Comparison of ENCODE assay signal across 28 cellular contexts in genomic region chr13:67078062-67078461, GRCh38.
"Had no signal": no experiment of that assay in that cellular context is flagged by ENCODE, and none has a peak within 500 bp of the region (broad histone marks: within the 10 kb centered on the region; RNA-seq: fewer than 3 reads in every experiment).

No MANE protein-coding gene starts in this region.

- H3K4me3 ChIP-seq: body of pancreas, colonic mucosa, heart left ventricle had no signal

- ATAC-seq: activated CD4-positive, alpha-beta T cell treated with anti-CD3 and anti-CD28 coated beads for 36 hours; activated T-cell treated with anti-CD3 and anti-CD28 coated beads, Interleukin-2, amount 50 U/mL, for 72 hours; body of pancreas; esophagus mucosa; heart left ventricle; T-helper 17 cell had no signal

- H3K36me3 ChIP-seq: colonic mucosa, heart left ventricle, WERI-Rb-1 had no signal

- H3K9me3 ChIP-seq: body of pancreas, colonic mucosa, heart left ventricle had no signal

- H3K36me3 Mint-ChIP-seq: activated naive CD8-positive, alpha-beta T cell had no signal

- H3K4me3 Mint-ChIP-seq: activated CD4-positive, alpha-beta memory T cell treated with anti-CD3 and anti-CD28 coated beads, Interleukin-2, amount 10 ng/mL, durations not matched to agents 7 days and 5 days; activated CD4-positive, alpha-beta T cell treated with anti-CD3 and anti-CD28 coated beads for 36 hours; activated CD4-positive, alpha-beta T cell treated with anti-CD3 and anti-CD28 coated beads, Interleukin-2, amount 10 ng/mL, durations not matched to agents 24 days and 14 days; activated naive CD8-positive, alpha-beta T cell; activated T-cell treated with anti-CD3 and anti-CD28 coated beads, Interleukin-2, amount 50 U/mL, for 24 hours; activated T-cell treated with anti-CD3 and anti-CD28 coated beads, Interleukin-2, amount 50 U/mL, for 72 hours; T-helper 17 cell; T-helper 2 cell treated with Interferon-gamma antibody and Interleukin-4, amounts not matched to agents 5 μg/mL and 100 μg/mL, for 36 hours had no signal

- H3K4me1 ChIP-seq: body of pancreas, colonic mucosa had no signal

- H3K27me3 ChIP-seq: body of pancreas, colonic mucosa, heart left ventricle had no signal

- H3K9me3 Mint-ChIP-seq: activated CD4-positive, alpha-beta memory T cell treated with anti-CD3 and anti-CD28 coated beads, Interleukin-2, amount 10 ng/mL, durations not matched to agents 7 days and 5 days; activated CD4-positive, alpha-beta T cell treated with anti-CD3 and anti-CD28 coated beads, Interleukin-2, amount 10 ng/mL, durations not matched to agents 24 days and 14 days; activated T-cell treated with anti-CD3 and anti-CD28 coated beads, Interleukin-2, amount 50 U/mL, for 24 hours; T-helper 2 cell treated with Interferon-gamma antibody and Interleukin-4, amounts not matched to agents 5 μg/mL and 100 μg/mL, for 36 hours had no signal

- H3K4me1 Mint-ChIP-seq: activated CD4-positive, alpha-beta memory T cell treated with anti-CD3 and anti-CD28 coated beads, Interleukin-2, amount 10 ng/mL, durations not matched to agents 7 days and 5 days; activated CD4-positive, alpha-beta T cell treated with anti-CD3 and anti-CD28 coated beads for 36 hours; activated CD4-positive, alpha-beta T cell treated with anti-CD3 and anti-CD28 coated beads, Interleukin-2, amount 10 ng/mL, durations not matched to agents 24 days and 14 days; T-helper 17 cell had no signal

- H3K27ac ChIP-seq: body of pancreas, colonic mucosa, heart left ventricle, WERI-Rb-1 had no signal

- H3K27me3 Mint-ChIP-seq: activated CD4-positive, alpha-beta memory T cell treated with anti-CD3 and anti-CD28 coated beads, Interleukin-2, amount 10 ng/mL, durations not matched to agents 7 days and 5 days; activated CD4-positive, alpha-beta T cell treated with anti-CD3 and anti-CD28 coated beads for 36 hours; activated CD4-positive, alpha-beta T cell treated with anti-CD3 and anti-CD28 coated beads, Interleukin-2, amount 10 ng/mL, durations not matched to agents 24 days and 14 days; activated naive CD8-positive, alpha-beta T cell; activated T-cell treated with anti-CD3 and anti-CD28 coated beads, Interleukin-2, amount 50 U/mL, for 24 hours; T-helper 17 cell had no signal

- DNase-seq: activated CD4-positive, alpha-beta memory T cell treated with anti-CD3 and anti-CD28 coated beads, Interleukin-2, amount 10 ng/mL, durations not matched to agents 7 days and 5 days; activated CD4-positive, alpha-beta T cell treated with anti-CD3 and anti-CD28 coated beads for 36 hours; activated CD4-positive, alpha-beta T cell treated with anti-CD3 and anti-CD28 coated beads, Interleukin-2, amount 10 ng/mL, durations not matched to agents 24 days and 14 days; activated CD4-positive, CD25-positive, alpha-beta regulatory T cell; activated CD4-positive, CD25-positive, alpha-beta regulatory T cell treated with anti-CD3 and anti-CD28 coated beads, Interleukin-2, amount 50 U/mL, for 72 hours; activated CD8-positive, alpha-beta memory T cell treated with anti-CD3 and anti-CD28 coated beads, Interleukin-2, amount 50 U/mL, for 48 hours; activated gamma-delta T cell treated with Interleukin-2 at 50 U/mL for 16 hours; activated naive CD4-positive, alpha-beta T cell treated with anti-CD3 and anti-CD28 coated beads, Interleukin-2, amount 50 U/mL, for 16 hours; activated naive CD4-positive, alpha-beta T cell treated with Interleukin-2 at 50 U/mL for 16 hours; activated T-cell treated with anti-CD3 and anti-CD28 coated beads for 4 hours; activated T-cell treated with anti-CD3 and anti-CD28 coated beads, Interleukin-2, amount 50 U/mL, for 24 hours; activated T-cell treated with anti-CD3 and anti-CD28 coated beads, Interleukin-2, amount 50 U/mL, for 72 hours; amniotic stem cell; anterior cingulate cortex; body of pancreas; central memory CD4-positive, alpha-beta T cell; cerebellar nuclear complex; colonic mucosa; effector CD8-positive, alpha-beta T cell; foreskin fibroblast; heart left ventricle; T-helper 1 cell; T-helper 17 cell; T1000; WERI-Rb-1 had no signal

- H3K27ac Mint-ChIP-seq: activated CD4-positive, alpha-beta memory T cell treated with anti-CD3 and anti-CD28 coated beads, Interleukin-2, amount 10 ng/mL, durations not matched to agents 7 days and 5 days; activated CD4-positive, alpha-beta T cell treated with anti-CD3 and anti-CD28 coated beads for 36 hours; activated CD4-positive, alpha-beta T cell treated with anti-CD3 and anti-CD28 coated beads, Interleukin-2, amount 10 ng/mL, durations not matched to agents 24 days and 14 days; activated naive CD8-positive, alpha-beta T cell; activated T-cell treated with anti-CD3 and anti-CD28 coated beads, Interleukin-2, amount 50 U/mL, for 24 hours; activated T-cell treated with anti-CD3 and anti-CD28 coated beads, Interleukin-2, amount 50 U/mL, for 72 hours; T-helper 17 cell; T-helper 2 cell treated with Interferon-gamma antibody and Interleukin-4, amounts not matched to agents 5 μg/mL and 100 μg/mL, for 36 hours had no signal
